In the genomic region with DNA sequence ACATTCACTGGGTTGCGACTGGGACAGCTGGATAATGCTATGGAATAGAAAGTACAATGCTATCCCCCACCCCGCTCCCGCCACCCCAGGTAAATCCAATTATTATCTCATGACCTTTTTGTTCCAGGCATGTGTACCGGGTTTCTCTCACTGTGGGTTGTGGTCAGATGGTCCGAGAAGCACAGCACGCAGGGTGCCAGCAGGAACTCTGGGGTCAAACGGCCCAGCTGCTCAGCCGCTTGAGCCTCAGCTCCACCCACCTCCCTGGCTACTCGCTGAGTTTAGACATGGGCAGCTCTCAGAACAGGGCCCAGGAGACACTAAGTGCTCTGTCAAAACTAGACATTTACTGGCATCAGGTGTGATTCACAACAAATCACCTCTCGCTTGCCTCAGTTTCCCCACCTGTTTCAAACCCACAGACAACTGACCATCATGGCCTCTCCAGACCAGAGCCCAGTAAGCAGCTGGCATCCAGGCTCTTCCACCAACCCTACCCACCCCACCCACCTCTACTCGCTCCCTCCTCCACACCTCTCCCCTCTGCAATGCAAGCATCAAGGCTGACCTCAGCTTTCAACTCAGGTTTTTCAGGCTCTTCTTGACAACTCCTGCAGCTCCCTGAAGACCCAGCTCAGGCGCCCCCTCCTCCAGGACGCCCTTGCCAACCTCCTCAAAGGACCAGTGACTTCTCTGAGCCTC, we compare ENCODE assay signal across 1 cellular context.
TF ChIP-seq lines count a peak whose summit lies in the region.

No MANE protein-coding gene starts in this region.

TF ChIP-seq in HCT116, 20 proteins besides CTCF, POLR2A, EP300 and RAD21 (continued from another document):
- TF ChIP-seq EGR1 (IDR thresholded peaks at IDR 0.05; ENCODE audit: low read depth): no peak
- TF ChIP-seq ZNF274 (IDR thresholded peaks at IDR 0.05; ENCODE audit: low read depth, low read length): no peak
- TF ChIP-seq EZH2 (IDR thresholded peaks at IDR 0.05): no peak
- no peak for TF ChIP-seq CEBPB (IDR thresholded peaks at IDR 0.05; ENCODE audit: low read depth)
- TF ChIP-seq SP1 (IDR thresholded peaks at IDR 0.05; ENCODE audit: low read depth): no peak
- no peak for TF ChIP-seq YY1 (IDR thresholded peaks at IDR 0.05; ENCODE audit: extremely low read depth, insufficient replicate concordance, low read depth, low read length)
- TF ChIP-seq FOSL1 (IDR thresholded peaks at IDR 0.05; ENCODE audit: low read depth): no peak
- no peak for TF ChIP-seq CBX3 (IDR thresholded peaks at IDR 0.05; ENCODE audit: low read depth)
- TF ChIP-seq POLR2AphosphoS5 (IDR thresholded peaks at IDR 0.05; ENCODE audit: low read depth, low read length): no peak
- TF ChIP-seq SRF (IDR thresholded peaks at IDR 0.05; ENCODE audit: low read depth): no peak
- TF ChIP-seq ELF1 (IDR thresholded peaks at IDR 0.05; ENCODE audit: borderline replicate concordance, low read depth): no peak
- TF ChIP-seq, protein P1, sequence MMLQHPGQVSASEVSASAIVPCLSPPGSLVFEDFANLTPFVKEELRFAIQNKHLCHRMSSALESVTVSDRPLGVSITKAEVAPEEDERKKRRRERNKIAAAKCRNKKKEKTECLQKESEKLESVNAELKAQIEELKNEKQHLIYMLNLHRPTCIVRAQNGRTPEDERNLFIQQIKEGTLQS (IDR thresholded peaks at IDR 0.05): no peak
